ENCODE assay signal across 18 cellular contexts in genomic region chr7:80735330-80735729, GRCh38.
DNase-seq lines count a peak whose midpoint lies in the region; ATAC-seq and TF ChIP-seq lines count a peak whose summit lies in the region.
"Had no signal": no experiment of that assay in that cellular context is flagged by ENCODE, and none has a peak within 500 bp of the region (broad histone marks: within the 10 kb centered on the region; RNA-seq: fewer than 3 reads in every experiment).

No MANE protein-coding gene starts in this region.

- no peaks in the 10 kb centered on the region for H3K27me3 Mint-ChIP-seq in MCF 10A (ENCODE audit: insufficient read depth, unreplicated experiment)
- H3K27me3 Mint-ChIP-seq: B cell; CD4-positive, alpha-beta T cell had no signal

- peaks cover 4% of the 10 kb centered on the region for H3K36me3 ChIP-seq in mammary epithelial cell (ENCODE audit: insufficient read depth, low read length)
- no peaks in the 10 kb centered on the region for H3K36me3 ChIP-seq in heart left ventricle
- no peaks in the 10 kb centered on the region for H3K36me3 ChIP-seq in left ventricle myocardium inferior
- H3K36me3 ChIP-seq: BLaER1 treated with 17β-estradiol and CSF1 and Interleukin-3, amounts not matched to agents 10 nM and 100 nM had no signal

- intact Hi-C loops in MCF 10A (cut with micrococcal nuclease) (no loop called here), mammary epithelial cell (cut with micrococcal nuclease) (no loop called here), heart left ventricle (cut with DNase I) (loop anchor here in 1 of 10 donors (10.0 kb wide), 1 partner anchor 179 kb away; the partner anchor contains the start of gene SEMA3C), cardiac septum (cut with DNase I) (no loop called here), left ventricle myocardium inferior (cut with micrococcal nuclease) (no loop called here)

- H4K20me1 ChIP-seq in mammary epithelial cell (ENCODE audit: insufficient read depth, low read length), result no peaks in the 10 kb centered on the region
- H4K20me1 ChIP-seq: BLaER1 treated with 17β-estradiol and CSF1 and Interleukin-3, amounts not matched to agents 10 nM and 100 nM had no signal

- H3K27me3 ChIP-seq in mammary epithelial cell (ENCODE audit: insufficient read depth, low read length) (no peaks in the 10 kb centered on the region), heart left ventricle (no peaks in the 10 kb centered on the region), left ventricle myocardium inferior (ENCODE audit: low read depth) (no peaks in the 10 kb centered on the region)
- H3K27me3 ChIP-seq: BLaER1 treated with 17β-estradiol and CSF1 and Interleukin-3, amounts not matched to agents 10 nM and 100 nM had no signal

- no peak overlapping the region for H3K9ac ChIP-seq in mammary epithelial cell (ENCODE audit: insufficient read depth, low read length)
- H3K9ac ChIP-seq: BLaER1 treated with 17β-estradiol and CSF1 and Interleukin-3, amounts not matched to agents 10 nM and 100 nM had no signal

- no peak overlapping the region for H3K4me3 ChIP-seq in mammary epithelial cell (replicated peaks in 1 of 3; ENCODE audit: insufficient read depth in 1 of 3, low read depth in 2 of 3, low read length in 3 of 3)
- no peak overlapping the region for H3K4me3 ChIP-seq in heart left ventricle
- no peak overlapping the region for H3K4me3 ChIP-seq in left ventricle myocardium inferior
- H3K4me3 ChIP-seq: A549; BLaER1 treated with 17β-estradiol and CSF1 and Interleukin-3, amounts not matched to agents 10 nM and 100 nM had no signal

- in situ Hi-C loops in mammary epithelial cell (cut with MboI; ENCODE audit: low sequenced_read_pairs in 2 of 2), result no loop called here

- no peak overlapping the region for H2AFZ ChIP-seq in mammary epithelial cell (ENCODE audit: low read depth, low read length)

- no peak overlapping the region for H3K4me2 ChIP-seq in mammary epithelial cell (ENCODE audit: insufficient read depth, low read depth, low read length)
- H3K4me2 ChIP-seq: A549; BLaER1 treated with 17β-estradiol and CSF1 and Interleukin-3, amounts not matched to agents 10 nM and 100 nM had no signal

- H3K27ac Mint-ChIP-seq in MCF 10A (ENCODE audit: low read depth, unreplicated experiment), result peak overlapping the region; percentile 1
- H3K27ac Mint-ChIP-seq: B cell; CD4-positive, alpha-beta T cell; CD8-positive, alpha-beta T cell had no signal

- H3K4me1 Mint-ChIP-seq in MCF 10A (ENCODE audit: insufficient read depth, unreplicated experiment), result peaks cover 6% of the 10 kb centered on the region
- H3K4me1 Mint-ChIP-seq: B cell had no signal

- POLR2A ChIA-PET in MCF 10A (lab: Yijun Ruan, JAX), result interaction anchor here (1.3 to 1.4 kb wide), 2 partner anchors 13 to 18 kb away, joined by 3 to 4 read pairs; no protein-coding TSS in a partner anchor

- H3K4me1 ChIP-seq in mammary epithelial cell (ENCODE audit: insufficient read depth, low read length), result peaks cover 7% of the 10 kb centered on the region
- peaks cover 0 to 6% (median 0%) of the 10 kb centered on the region in 12 donors for H3K4me1 ChIP-seq in heart left ventricle
- no peaks in the 10 kb centered on the region for H3K4me1 ChIP-seq in left ventricle myocardium inferior

- ATAC-seq in heart left ventricle, result peak; percentile 46 to 79 (median 70)
- ATAC-seq: A549; CD8-positive, alpha-beta T cell had no signal

- H3K36me3 Mint-ChIP-seq in MCF 10A (ENCODE audit: insufficient read depth, unreplicated experiment), result no peaks in the 10 kb centered on the region
- H3K36me3 Mint-ChIP-seq: CD8-positive, alpha-beta T cell had no signal

- TF ChIP-seq CTCF in MCF 10A (IDR thresholded peaks at IDR 0.05; ENCODE audit: unreplicated experiment) (no peak), mammary epithelial cell (conservative IDR thresholded peaks at IDR 0.05 in 1 of 2, IDR thresholded peaks at IDR 0.05 in 1 of 2; ENCODE audit: extremely low read depth in 1 of 2, insufficient read depth in 1 of 2, low read depth in 1 of 2, low read length in 2 of 2) (no peak), heart left ventricle (IDR thresholded peaks at IDR 0.05) (no peak), left ventricle myocardium inferior (IDR thresholded peaks at IDR 0.05; ENCODE audit: borderline replicate concordance) (no peak)

- H3K9me3 Mint-ChIP-seq in MCF 10A (ENCODE audit: unreplicated experiment), result peaks cover 7% of the 10 kb centered on the region
- H3K9me3 Mint-ChIP-seq: CD4-positive, alpha-beta T cell had no signal

- DNase-seq in MCF 10A (ENCODE audit: unreplicated experiment), result no peak
- no peak for DNase-seq in mammary epithelial cell
- DNase-seq in heart left ventricle, result peak in 4 of 5 donors; percentile 10 to 57 (median 44)
- DNase-seq in cardiac septum (ENCODE audit: low spot score), result no peak
- peak; percentile 19 for DNase-seq in left ventricle myocardium inferior
- no peak for DNase-seq in NCI-H2196 treated with DMSO at 0.1 percent for 48 hours (lab: John Stamatoyannopoulos, UW; ENCODE audit: unreplicated experiment)
- DNase-seq: AML-193; Caco-2; Calu3; CD4-positive, alpha-beta T cell; CD8-positive, alpha-beta T cell; DMS79 treated with DMSO at 0.1 percent for 48 hours; GF-D8 had no signal

- BruUV-seq in MCF 10A (replicated peaks; lab: Mats Ljungman, UMichigan) (no TSS peak), mammary epithelial cell (replicated peaks; lab: Mats Ljungman, UMichigan) (no TSS peak)

- CTCF ChIA-PET in MCF 10A (lab: Yijun Ruan, JAX), result interaction anchor here (0.7 to 1.7 kb wide), 4 partner anchors 10 to 735 kb away, joined by 3 to 7 read pairs (median 4); no protein-coding TSS in a partner anchor
- CTCF ChIA-PET in mammary epithelial cell (lab: Charles Lee; ENCODE audit: low non-redundant PET), result no interaction called here

- no peak for TF ChIP-seq POLR2A in heart left ventricle (IDR thresholded peaks at IDR 0.05)

- dilution Hi-C loops in mammary epithelial cell (cut with HindIII; ENCODE audit: low sequenced_read_pairs), result no loop called here

- no peaks in the 10 kb centered on the region for H3K9me3 ChIP-seq in mammary epithelial cell (replicated peaks; ENCODE audit: insufficient read depth, low read length)
- H3K9me3 ChIP-seq in heart left ventricle, result no peaks in the 10 kb centered on the region
- no peaks in the 10 kb centered on the region for H3K9me3 ChIP-seq in left ventricle myocardium inferior (replicated peaks)
- H3K9me3 ChIP-seq: A549; BLaER1 treated with 17β-estradiol and CSF1 and Interleukin-3, amounts not matched to agents 10 nM and 100 nM; Caco-2 had no signal

- H3K4me3 Mint-ChIP-seq in MCF 10A (ENCODE audit: unreplicated experiment), result no peak overlapping the region
- H3K4me3 Mint-ChIP-seq: B cell; CD4-positive, alpha-beta T cell; CD8-positive, alpha-beta T cell had no signal

- 90% methylated on average over 12 of the region's 12 CpGs for WGBS in mammary epithelial cell (ENCODE audit: low coverage, missing lambda C conversion rate)
- 52 to 63% (median 59%) methylated on average over 12 of the region's 12 CpGs for WGBS in heart left ventricle, 4 donors

- no peak overlapping the region for H3K27ac ChIP-seq in mammary epithelial cell (ENCODE audit: insufficient read depth, low read depth, low read length)
- peak overlapping the region in 4 of 12 donors; percentile 4 to 51 (median 31) for H3K27ac ChIP-seq in heart left ventricle
- peak overlapping the region; percentile 17 for H3K27ac ChIP-seq in left ventricle myocardium inferior (replicated peaks)
- H3K27ac ChIP-seq: 22Rv1; BLaER1 treated with 17β-estradiol and CSF1 and Interleukin-3, amounts not matched to agents 10 nM and 100 nM; C4-2B had no signal

- no peaks in the 10 kb centered on the region for H3K79me2 ChIP-seq in mammary epithelial cell (ENCODE audit: insufficient read depth, low read length)

Comparison
In these comparisons a context has a peak if more than half of its experiments do, and no peak if none do; other contexts are left out.
1. DNase-seq: peak in heart left ventricle (4 of 5) and left ventricle myocardium inferior (single experiment); none in MCF 10A (single experiment), mammary epithelial cell (single experiment), cardiac septum (single experiment) and NCI-H2196 treated with DMSO at 0.1 percent for 48 hours (single experiment).